8 cellular contexts compared by ENCODE assay signal in the genomic region with DNA sequence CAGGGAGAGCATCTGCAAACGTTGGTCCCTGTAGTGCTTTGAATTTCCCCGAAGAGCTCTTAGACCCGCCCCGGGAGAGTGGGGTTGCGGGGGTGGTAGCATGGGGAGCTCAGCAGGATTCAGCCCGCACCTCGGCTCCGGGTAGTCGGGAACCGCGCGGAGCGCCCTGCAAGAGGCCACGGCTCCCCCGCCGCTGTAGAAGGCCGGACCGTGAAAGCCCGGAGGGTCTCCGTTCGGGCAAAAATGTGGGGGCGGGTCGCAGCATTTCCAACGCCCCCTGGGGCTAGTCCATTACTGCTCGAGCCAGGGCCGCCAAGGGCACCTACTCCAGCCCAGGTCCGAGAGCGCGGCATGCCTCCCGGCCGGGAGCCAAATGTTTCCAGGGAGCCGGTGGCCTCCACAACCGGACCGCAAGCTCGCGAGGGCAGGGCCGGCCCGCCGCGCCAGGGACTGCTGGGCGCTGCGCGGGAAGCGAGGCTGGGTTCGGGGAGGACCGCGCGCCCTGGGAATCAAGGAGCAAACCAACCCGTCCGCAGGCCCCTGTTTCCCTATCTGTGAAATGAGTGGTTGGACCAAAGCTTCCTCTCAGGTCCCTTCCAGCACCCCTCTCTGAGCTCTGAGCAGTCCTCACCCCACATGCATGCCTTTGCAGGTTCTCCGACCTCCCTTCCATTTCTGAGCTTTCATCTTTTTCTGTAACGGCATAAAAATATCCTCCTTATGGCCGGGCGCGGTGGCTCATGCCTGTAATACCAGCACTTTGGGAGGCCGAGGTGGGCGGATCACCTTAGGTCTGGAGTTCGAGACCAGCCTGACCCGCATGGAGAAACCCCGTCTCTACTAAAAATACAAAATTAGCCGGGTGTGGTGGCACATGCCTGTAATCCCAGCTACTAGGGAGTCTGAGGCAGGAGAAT. TPM values are rescaled to one million over a fixed set of nuclear protein-coding genes. Genes with fewer than 3 reads are reported as not detected.
A peak's percentile ranks its signal among the peaks of the same experiment; 100 is the strongest.
DNase-seq lines count a peak whose midpoint lies in the region; ATAC-seq and TF ChIP-seq lines count a peak whose summit lies in the region.

No MANE protein-coding gene starts in this region.

- peaks cover 0 to 3% (median 0%) of the 10 kb centered on the region in 5 experiments for H3K9me3 Mint-ChIP-seq in brain

- H3K27ac Mint-ChIP-seq in brain: peak overlapping the region in 4 of 5 experiments; percentile 38 to 82 (median 60)

- peak overlapping the region; percentile 80 to 91 (median 86) for H3K4me3 Mint-ChIP-seq in brain

- peak; percentile 23 for ATAC-seq in GM18873 (IDR thresholded peaks at IDR 0.05; ENCODE audit: low FRiP score, unreplicated experiment)
- peak; percentile 1 for ATAC-seq in HG03097 (IDR thresholded peaks at IDR 0.05; ENCODE audit: low FRiP score, unreplicated experiment)
- ATAC-seq in Panc1: peak; percentile 65

- TF ChIP-seq CTCF in Panc1 (IDR thresholded peaks at IDR 0.05) (no peak), brain (conservative IDR thresholded peaks at IDR 0.05) (no peak)

- no peak for DNase-seq in Panc1 (ENCODE audit: low read depth, low spot score)
- no peak for DNase-seq in skeletal muscle cell (ENCODE audit: low read depth)
- no peak for DNase-seq in GDM1 (lab: John Stamatoyannopoulos, UW)

- POLR2A ChIA-PET in Panc1 (lab: Charles Lee): interaction anchor here (0.6 to 1.4 kb wide), 2 partner anchors 23 to 179 kb away, joined by 4 to 5 read pairs; a partner anchor contains a TSS

- no TSS peak for BruUV-seq in Panc1 (replicated peaks; lab: Mats Ljungman, UMichigan)

- H2AFZ ChIP-seq in ACC112 (ENCODE audit: low read length, unreplicated experiment): peak overlapping the region; percentile 64

- in situ Hi-C loops in Panc1 (cut with HindIII; ENCODE audit: low pct_unique_long_range_greater_than_20kb, low sequenced_read_pairs): no loop called here

- H3K27me3 Mint-ChIP-seq in brain: peaks cover 31% of the 10 kb centered on the region

- H3K27me3 ChIP-seq in ACC112 (ENCODE audit: insufficient read depth, low read length) (no peaks in the 10 kb centered on the region), Panc1 (ENCODE audit: control insufficient read depth, insufficient read depth, low read length) (no peaks in the 10 kb centered on the region), iPS-18a (ENCODE audit: control insufficient read depth, insufficient read depth, low read length) (peaks cover 32% of the 10 kb centered on the region)

- peak overlapping the region; percentile 88 for H3K4me3 ChIP-seq in ACC112 (ENCODE audit: low read depth, low read length)
- H3K4me3 ChIP-seq in Panc1 (ENCODE audit: low read depth in 2 of 2, low read length in 2 of 2): peak overlapping the region; percentile 88 to 92
- H3K4me3 ChIP-seq in iPS-18a (ENCODE audit: low read length): peak overlapping the region; percentile 87
- H3K4me3 ChIP-seq in skeletal muscle cell (ENCODE audit: low read depth, low read length): peak overlapping the region; percentile 96

- H3K79me2 ChIP-seq in ACC112 (ENCODE audit: control insufficient read depth, insufficient read depth, low read length, unreplicated experiment): peaks cover 19% of the 10 kb centered on the region

- intact Hi-C loops in Panc1 (cut with micrococcal nuclease; ENCODE audit: unreplicated experiment): no loop called here

- H3K36me3 Mint-ChIP-seq in brain: no peaks in the 10 kb centered on the region

- CTCF ChIA-PET in Panc1 (lab: Charles Lee): interaction anchor here (0.6 to 1.1 kb wide), 3 partner anchors 73 to 408 kb away, joined by 3 to 5 read pairs (median 3); a partner anchor contains a TSS

- H3K4me1 ChIP-seq in ACC112 (ENCODE audit: control insufficient read depth, insufficient read depth, low read length, unreplicated experiment) (peaks cover 19% of the 10 kb centered on the region), Panc1 (ENCODE audit: control insufficient read depth, insufficient read depth, low read length) (peaks cover 37% of the 10 kb centered on the region), iPS-18a (ENCODE audit: control insufficient read depth, low read depth, low read length) (peaks cover 15% of the 10 kb centered on the region)

- H3K4me1 Mint-ChIP-seq in brain: peaks cover 32% of the 10 kb centered on the region

- peak overlapping the region; percentile 72 for H3K9ac ChIP-seq in iPS-18a (ENCODE audit: low read length)

- no peaks in the 10 kb centered on the region for H3K9me3 ChIP-seq in Panc1 (ENCODE audit: control insufficient read depth, insufficient read depth, low read depth, low read length)
- no peaks in the 10 kb centered on the region for H3K9me3 ChIP-seq in iPS-18a (ENCODE audit: control insufficient read depth, low read depth, low read length)

- H3K27ac ChIP-seq in ACC112 (ENCODE audit: low read depth, low read length) (no peak overlapping the region), Panc1 (ENCODE audit: low read length) (peak overlapping the region; percentile 91), iPS-18a (ENCODE audit: low read length) (no peak overlapping the region)

- H3K36me3 ChIP-seq in ACC112 (ENCODE audit: insufficient read depth, low read length): no peaks in the 10 kb centered on the region
- no peaks in the 10 kb centered on the region; the same call in 1 of the 2 replicates for H3K36me3 ChIP-seq in Panc1 (ENCODE audit: control insufficient read depth, insufficient read depth, low read length)
- no peaks in the 10 kb centered on the region for H3K36me3 ChIP-seq in iPS-18a (ENCODE audit: control insufficient read depth, low read depth, low read length)

RNA-seq across cellular contexts. Expression of a gene that starts 0.8 kb away (rescaled TPM):
- 31.4 TPM for total RNA-seq in Panc1 (2021; ENCODE audit: unreplicated experiment)
- 22.7 TPM for polyA plus RNA-seq in Panc1 (2012; ENCODE audit: insufficient read length)
- polyA plus RNA-seq in brain (ENCODE audit: insufficient read depth, low read depth, low replicate concordance): 34.6 TPM

RNA-seq across cellular contexts. Expression of a gene that starts 6.0 kb away (rescaled TPM):
- not detected for total RNA-seq in Panc1 (2021; ENCODE audit: unreplicated experiment)
- polyA plus RNA-seq in Panc1 (2012; ENCODE audit: insufficient read length): 0.29 TPM
- polyA plus RNA-seq in brain (ENCODE audit: insufficient read depth, low read depth, low replicate concordance): 1.0 TPM

RNA-seq across cellular contexts. Expression of a gene that starts 41.1 kb away (rescaled TPM):
- 74.4 TPM for total RNA-seq in Panc1 (2021; ENCODE audit: unreplicated experiment)
- polyA plus RNA-seq in Panc1 (2012; ENCODE audit: insufficient read length): 116 TPM
- polyA plus RNA-seq in brain (ENCODE audit: insufficient read depth, low read depth, low replicate concordance): 107 TPM

RNA-seq across cellular contexts. Expression of a gene that starts 58.1 kb away (rescaled TPM):
- not detected for total RNA-seq in Panc1 (2021; ENCODE audit: unreplicated experiment)
- not detected for polyA plus RNA-seq in Panc1 (2012; ENCODE audit: insufficient read length)
- 1.7 TPM for polyA plus RNA-seq in brain (ENCODE audit: insufficient read depth, low read depth, low replicate concordance)

Comparison
In these comparisons a context has a peak if more than half of its experiments do, and no peak if none do; other contexts are left out.
1. ATAC-seq: peak in every context shown above with its lines; median percentile 65 in Panc1; 23 in GM18873; 1 in HG03097.